Comparison of ENCODE assay signal across 8 cellular contexts in the genomic region with DNA sequence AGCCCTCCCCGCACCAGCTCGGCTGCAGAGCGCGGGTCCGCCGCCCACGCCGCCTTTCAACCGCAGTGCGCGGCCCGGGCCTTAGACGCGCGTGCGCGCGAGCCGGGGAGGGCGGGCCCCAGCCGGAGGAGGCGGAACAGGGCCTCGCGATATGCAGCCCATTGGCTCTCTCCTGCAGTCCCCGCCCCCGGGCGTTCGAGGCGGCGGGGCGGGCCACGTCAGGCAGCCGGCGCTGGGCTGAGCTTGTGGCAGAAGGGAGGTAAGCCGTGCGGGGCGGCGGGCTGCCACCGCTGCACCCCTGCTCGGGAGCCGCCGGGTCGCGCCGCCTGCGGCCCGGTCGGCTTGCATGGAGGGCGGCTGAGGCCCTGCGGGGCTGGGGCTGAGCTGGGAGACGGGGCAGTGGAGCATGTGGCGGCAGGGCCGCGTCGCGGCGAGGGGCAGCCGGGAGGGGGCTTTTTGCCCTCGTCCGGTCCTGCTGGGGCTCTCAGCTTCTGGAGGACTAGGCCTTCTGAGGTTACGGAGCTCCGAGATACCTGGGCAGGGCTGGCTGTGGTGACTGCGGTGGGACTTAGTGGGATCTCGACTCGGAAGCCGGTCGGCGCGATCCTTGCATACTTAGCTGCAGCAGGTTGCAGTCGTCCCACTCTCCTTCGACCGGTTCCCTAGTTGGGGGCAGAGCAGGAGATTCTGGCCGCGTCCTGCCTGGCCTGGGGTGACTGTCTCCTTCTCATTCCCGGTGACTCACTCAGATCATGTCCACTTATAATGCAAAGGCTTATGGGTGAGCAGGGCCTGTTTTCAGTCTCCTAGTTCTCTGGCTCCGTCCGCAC. TPM values are rescaled to one million over a fixed set of nuclear protein-coding genes. Genes with fewer than 3 reads are reported as not detected.
DNase-seq lines count a peak whose midpoint lies in the region; ATAC-seq and TF ChIP-seq lines count a peak whose summit lies in the region.

A gene with protein sequence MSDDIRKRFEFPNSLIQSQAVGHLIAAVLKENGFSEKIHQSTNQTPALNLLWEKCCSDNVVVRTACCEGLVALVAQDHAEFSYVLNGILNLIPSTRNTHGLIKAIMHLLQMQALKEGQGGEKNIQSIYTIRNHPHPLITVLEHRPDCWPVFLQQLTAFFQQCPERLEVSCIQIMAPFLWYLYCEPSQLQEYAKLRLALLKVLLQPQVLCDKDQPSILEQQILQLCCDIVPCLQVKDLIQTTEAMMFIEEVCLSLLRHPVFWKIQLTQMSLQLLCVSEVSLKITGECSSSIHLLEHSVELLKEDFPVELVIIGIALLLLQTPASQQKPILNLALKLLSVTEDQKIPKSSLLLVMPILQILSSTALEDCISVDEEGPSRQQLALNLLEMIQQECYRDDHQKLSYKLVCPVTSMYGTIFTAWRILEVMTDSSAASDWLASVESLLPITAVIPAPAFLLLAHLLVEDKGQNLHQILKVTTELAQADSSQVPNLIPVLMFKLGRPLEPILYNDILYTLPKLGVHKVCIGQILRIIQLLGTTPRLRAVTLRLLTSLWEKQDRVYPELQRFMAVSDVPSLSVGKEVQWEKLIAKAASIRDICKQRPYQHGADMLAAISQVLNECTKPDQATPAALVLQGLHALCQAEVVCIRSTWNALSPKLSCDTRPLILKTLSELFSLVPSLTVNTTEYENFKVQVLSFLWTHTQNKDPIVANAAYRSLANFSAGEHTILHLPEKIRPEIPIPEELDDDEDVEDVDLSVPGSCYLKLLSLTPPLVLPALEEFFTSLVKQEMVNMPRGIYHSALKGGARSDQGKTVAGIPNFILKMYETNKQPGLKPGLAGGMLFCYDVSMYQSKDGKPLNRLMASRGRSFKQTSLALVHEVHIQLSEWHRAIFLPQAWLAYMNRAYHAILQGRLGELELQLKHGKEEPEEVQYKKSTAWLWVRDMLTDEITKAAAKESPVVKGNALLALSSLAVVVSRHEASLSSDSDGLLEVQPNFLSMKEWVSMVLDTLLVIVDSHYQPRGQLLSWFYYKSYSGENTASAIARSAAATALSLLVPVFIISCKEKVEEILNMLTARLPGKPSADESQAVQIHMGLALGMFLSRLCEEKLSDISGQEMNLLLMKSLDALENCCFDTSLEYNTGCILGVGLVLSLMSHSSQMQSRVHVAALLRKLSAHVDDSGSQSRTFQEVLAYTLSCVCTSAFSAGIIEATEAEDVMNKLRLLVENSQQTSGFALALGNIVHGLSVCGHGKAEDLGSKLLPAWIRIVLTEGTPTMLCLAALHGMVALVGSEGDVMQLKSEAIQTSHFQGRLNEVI (N-terminal part only) (plus strand): TSS at position 225 of the 830 bp plus-strand sequence. CDS start 31,095 bp downstream, outside the sequence.

- under 1% methylated on average over 77 of the region's 77 CpGs for WGBS in liver

- no peaks in the 10 kb centered on the region for H3K9me3 ChIP-seq in liver (ENCODE audit: control insufficient read depth in 4 of 4, low read length in 3 of 4)

- H3K9ac ChIP-seq in liver (ENCODE audit: low read depth in 1 of 2, low read length in 2 of 2), result peak within 1 kb of the TSS; percentile 83 to 94

- H3K36me3 ChIP-seq in liver (ENCODE audit: control insufficient read depth in 4 of 4, insufficient read depth in 3 of 4, low read depth in 1 of 4, low read length in 3 of 4), result no peaks in the 10 kb centered on the region

- peak; percentile 98 for DNase-seq in Ammon's horn (ENCODE audit: low spot score)
- DNase-seq in NCI-H510A treated with DMSO at 0.1 percent for 48 hours (lab: John Stamatoyannopoulos, UW), result peak; percentile 79
- DNase-seq in activated CD4-positive, alpha-beta T cell treated with anti-CD3 and anti-CD28 coated beads, Interleukin-2, amount 50 U/mL, for 4 hours, result peak; percentile 93 to 94
- peak; percentile 97 for DNase-seq in dermis blood vessel endothelial cell
- peak; percentile 95 for DNase-seq in stimulated activated CD4-positive, alpha-beta T cell treated with anti-CD3 and anti-CD28 coated beads, Interleukin-4, amount 100 ng/mL, for 24 hours

- TF ChIP-seq RAD21 in liver (IDR thresholded peaks at IDR 0.05), result no peak

- TF ChIP-seq CTCF in liver (IDR thresholded peaks at IDR 0.05; ENCODE audit: low read depth, low read length, missing input control), result no peak

- H3K27ac ChIP-seq in liver (ENCODE audit: low read depth in 1 of 2, low read length in 2 of 2), result peak within 1 kb of the TSS; percentile 97 to 99

- H3K27me3 ChIP-seq in liver (ENCODE audit: control insufficient read depth in 4 of 4, insufficient read depth in 4 of 4, low read length in 3 of 4), result no peaks in the 10 kb centered on the region

- TF ChIP-seq POLR2A in GM19193 (IDR thresholded peaks at IDR 0.05; ENCODE audit: extremely low read depth, insufficient read depth, insufficient read length), result peak; percentile 98

- peak within 1 kb of the TSS; percentile 83 to 93 (median 84) for H3K4me3 ChIP-seq in liver (ENCODE audit: low read depth in 1 of 3, low read length in 3 of 3)

- ATAC-seq in HG03439 (IDR thresholded peaks at IDR 0.05; ENCODE audit: unreplicated experiment), result peak; percentile 98

- H3K4me1 ChIP-seq in liver (ENCODE audit: control insufficient read depth in 4 of 4, insufficient read depth in 4 of 4, low read length in 3 of 4), result peaks cover 2 to 21% (median 3%) of the 10 kb centered on the region in 4 donors

TF ChIP-seq in liver, 16 proteins besides CTCF, POLR2A, EP300 and RAD21:
- TF ChIP-seq SP1 (IDR thresholded peaks at IDR 0.05) (no peak), HNF4G (IDR thresholded peaks at IDR 0.05) (no peak), YY1 (IDR thresholded peaks at IDR 0.05) (peak; percentile 12), FOXA1 (IDR thresholded peaks at IDR 0.05) (no peak), TAF1 (conservative IDR thresholded peaks at IDR 0.05) (no peak), FOXA2 (IDR thresholded peaks at IDR 0.05) (no peak), GABPA (IDR thresholded peaks at IDR 0.05 in 1 of 2, conservative IDR thresholded peaks at IDR 0.05 in 1 of 2) (no peak), NR2F2 (IDR thresholded peaks at IDR 0.05) (no peak), RXRA (IDR thresholded peaks at IDR 0.05) (no peak), JUND (IDR thresholded peaks at IDR 0.05) (peak; percentile 35 to 79), HNF4A (conservative IDR thresholded peaks at IDR 0.05) (no peak), EGR1 (IDR thresholded peaks at IDR 0.05; ENCODE audit: low read depth in 2 of 2) (peak; percentile 22 to 91)
- TF ChIP-seq, protein P1, sequence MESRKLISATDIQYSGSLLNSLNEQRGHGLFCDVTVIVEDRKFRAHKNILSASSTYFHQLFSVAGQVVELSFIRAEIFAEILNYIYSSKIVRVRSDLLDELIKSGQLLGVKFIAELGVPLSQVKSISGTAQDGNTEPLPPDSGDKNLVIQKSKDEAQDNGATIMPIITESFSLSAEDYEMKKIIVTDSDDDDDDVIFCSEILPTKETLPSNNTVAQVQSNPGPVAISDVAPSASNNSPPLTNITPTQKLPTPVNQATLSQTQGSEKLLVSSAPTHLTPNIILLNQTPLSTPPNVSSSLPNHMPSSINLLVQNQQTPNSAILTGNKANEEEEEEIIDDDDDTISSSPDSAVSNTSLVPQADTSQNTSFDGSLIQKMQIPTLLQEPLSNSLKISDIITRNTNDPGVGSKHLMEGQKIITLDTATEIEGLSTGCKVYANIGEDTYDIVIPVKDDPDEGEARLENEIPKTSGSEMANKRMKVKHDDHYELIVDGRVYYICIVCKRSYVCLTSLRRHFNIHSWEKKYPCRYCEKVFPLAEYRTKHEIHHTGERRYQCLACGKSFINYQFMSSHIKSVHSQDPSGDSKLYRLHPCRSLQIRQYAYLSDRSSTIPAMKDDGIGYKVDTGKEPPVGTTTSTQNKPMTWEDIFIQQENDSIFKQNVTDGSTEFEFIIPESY (IDR thresholded peaks at IDR 0.05), result no peak
- TF ChIP-seq, protein P2, sequence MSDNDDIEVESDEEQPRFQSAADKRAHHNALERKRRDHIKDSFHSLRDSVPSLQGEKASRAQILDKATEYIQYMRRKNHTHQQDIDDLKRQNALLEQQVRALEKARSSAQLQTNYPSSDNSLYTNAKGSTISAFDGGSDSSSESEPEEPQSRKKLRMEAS (IDR thresholded peaks at IDR 0.05), result no peak
- TF ChIP-seq, protein P3, sequence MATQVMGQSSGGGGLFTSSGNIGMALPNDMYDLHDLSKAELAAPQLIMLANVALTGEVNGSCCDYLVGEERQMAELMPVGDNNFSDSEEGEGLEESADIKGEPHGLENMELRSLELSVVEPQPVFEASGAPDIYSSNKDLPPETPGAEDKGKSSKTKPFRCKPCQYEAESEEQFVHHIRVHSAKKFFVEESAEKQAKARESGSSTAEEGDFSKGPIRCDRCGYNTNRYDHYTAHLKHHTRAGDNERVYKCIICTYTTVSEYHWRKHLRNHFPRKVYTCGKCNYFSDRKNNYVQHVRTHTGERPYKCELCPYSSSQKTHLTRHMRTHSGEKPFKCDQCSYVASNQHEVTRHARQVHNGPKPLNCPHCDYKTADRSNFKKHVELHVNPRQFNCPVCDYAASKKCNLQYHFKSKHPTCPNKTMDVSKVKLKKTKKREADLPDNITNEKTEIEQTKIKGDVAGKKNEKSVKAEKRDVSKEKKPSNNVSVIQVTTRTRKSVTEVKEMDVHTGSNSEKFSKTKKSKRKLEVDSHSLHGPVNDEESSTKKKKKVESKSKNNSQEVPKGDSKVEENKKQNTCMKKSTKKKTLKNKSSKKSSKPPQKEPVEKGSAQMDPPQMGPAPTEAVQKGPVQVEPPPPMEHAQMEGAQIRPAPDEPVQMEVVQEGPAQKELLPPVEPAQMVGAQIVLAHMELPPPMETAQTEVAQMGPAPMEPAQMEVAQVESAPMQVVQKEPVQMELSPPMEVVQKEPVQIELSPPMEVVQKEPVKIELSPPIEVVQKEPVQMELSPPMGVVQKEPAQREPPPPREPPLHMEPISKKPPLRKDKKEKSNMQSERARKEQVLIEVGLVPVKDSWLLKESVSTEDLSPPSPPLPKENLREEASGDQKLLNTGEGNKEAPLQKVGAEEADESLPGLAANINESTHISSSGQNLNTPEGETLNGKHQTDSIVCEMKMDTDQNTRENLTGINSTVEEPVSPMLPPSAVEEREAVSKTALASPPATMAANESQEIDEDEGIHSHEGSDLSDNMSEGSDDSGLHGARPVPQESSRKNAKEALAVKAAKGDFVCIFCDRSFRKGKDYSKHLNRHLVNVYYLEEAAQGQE (IDR thresholded peaks at IDR 0.05), result peak; percentile 22
- TF ChIP-seq, protein P4, sequence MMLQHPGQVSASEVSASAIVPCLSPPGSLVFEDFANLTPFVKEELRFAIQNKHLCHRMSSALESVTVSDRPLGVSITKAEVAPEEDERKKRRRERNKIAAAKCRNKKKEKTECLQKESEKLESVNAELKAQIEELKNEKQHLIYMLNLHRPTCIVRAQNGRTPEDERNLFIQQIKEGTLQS (IDR thresholded peaks at IDR 0.05), result no peak

RNA-seq across cellular contexts. Expression of the gene that starts here (rescaled TPM):
- total RNA-seq in dermis blood vessel endothelial cell (90.0 and 135 TPM in 2 replicates), liver (10 to 100 TPM; 16.8 to 21.0 TPM)
- polyA plus RNA-seq in liver, result 1 to 10 TPM; 3.2 to 3.8 TPM

Comparison
In these comparisons a context has a peak if more than half of its experiments do, and no peak if none do; other contexts are left out.
1. Peak in every context shown above with its lines: DNase-seq, ATAC-seq, H3K4me3 ChIP-seq and H3K27ac ChIP-seq.